In the genomic region with DNA sequence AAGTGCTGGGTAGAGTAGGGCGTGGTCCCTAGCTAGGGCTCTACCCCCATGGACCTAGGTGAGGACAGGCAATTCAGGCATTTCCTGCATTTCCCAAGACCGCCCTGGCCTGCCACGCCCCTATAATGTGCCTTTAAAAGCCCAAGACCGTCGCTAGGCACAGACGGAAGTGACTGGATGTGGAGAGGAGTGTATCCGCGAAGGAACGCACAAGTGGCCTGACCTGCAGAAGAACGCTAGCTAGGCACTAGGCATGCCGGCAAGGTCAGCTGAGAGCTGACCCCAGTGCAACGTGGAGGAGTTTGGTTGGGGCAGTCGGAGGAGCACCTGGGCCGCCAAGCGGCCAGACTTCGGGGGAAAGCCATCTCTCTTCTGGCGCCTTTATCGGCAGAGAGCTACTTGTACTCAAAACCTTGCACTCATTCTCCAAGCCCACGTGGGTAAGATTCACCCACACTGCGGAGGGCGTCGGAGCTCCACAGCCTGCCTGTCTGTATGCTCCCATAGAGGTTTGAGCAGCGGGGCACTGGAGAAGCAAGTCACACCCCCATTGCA, we compare ENCODE assay signal across 11 cellular contexts.
DNase-seq lines count a peak whose midpoint lies in the region; TF ChIP-seq lines count a peak whose summit lies in the region.
"Had no signal": no experiment of that assay in that cellular context is flagged by ENCODE, and none has a peak within 500 bp of the region (broad histone marks: within the 10 kb centered on the region; RNA-seq: fewer than 3 reads in every experiment).

No MANE protein-coding gene starts in this region.

- H3K27ac ChIP-seq in GM23248 (no peak overlapping the region), SK-N-SH (ENCODE audit: low read depth in 2 of 2, low read length in 1 of 2) (no peak overlapping the region), brain microvascular endothelial cell (no peak overlapping the region)
- H3K27ac ChIP-seq: tibial nerve had no signal

- H3K9me2 ChIP-seq in GM23248 (ENCODE audit: insufficient read depth), result no peaks in the 10 kb centered on the region
- no peaks in the 10 kb centered on the region for H3K9me2 ChIP-seq in SK-N-SH

- in situ Hi-C loops in GM23248 (cut with MboI), result no loop called here
- in situ Hi-C loops in brain microvascular endothelial cell (cut with HindIII; ENCODE audit: low pct_ligation_motif_present, low sequenced_read_pairs), result no loop called here

- H3K4me3 Mint-ChIP-seq in CD14-positive monocyte, result peak overlapping the region; percentile 49 to 63
- peak overlapping the region; percentile 85 for H3K4me3 Mint-ChIP-seq in activated naive CD8-positive, alpha-beta T cell treated with anti-CD3 and anti-CD28 coated beads for 36 hours

- peak overlapping the region in 2 of 7 donors; percentile 40 to 70 for H3K27ac Mint-ChIP-seq in CD14-positive monocyte
- peak overlapping the region; percentile 72 for H3K27ac Mint-ChIP-seq in activated naive CD8-positive, alpha-beta T cell treated with anti-CD3 and anti-CD28 coated beads for 36 hours

- H3K9me3 ChIP-seq in GM23248 (ENCODE audit: low read depth), result no peaks in the 10 kb centered on the region
- H3K9me3 ChIP-seq in SK-N-SH, result no peaks in the 10 kb centered on the region

- 65 to 70% methylated on average over 23 of the region's 23 CpGs for WGBS in GM23248 (ENCODE audit: low coverage in 1 of 2, low lambda C conversion rate in 2 of 2, missing lambda C conversion rate in 2 of 2), 2 experiments
- 46% methylated on average over 13 of the region's 23 CpGs for WGBS in SK-N-SH (ENCODE audit: low lambda C conversion rate)

- H4K20me1 ChIP-seq in GM23248 (ENCODE audit: insufficient read depth) (no peaks in the 10 kb centered on the region), SK-N-SH (ENCODE audit: insufficient read depth) (no peaks in the 10 kb centered on the region)

- H3K27me3 Mint-ChIP-seq in CD14-positive monocyte (ENCODE audit: low read depth in 3 of 3), result peaks cover 3 to 5% (median 3%) of the 10 kb centered on the region in 3 donors
- H3K27me3 Mint-ChIP-seq in activated naive CD8-positive, alpha-beta T cell treated with anti-CD3 and anti-CD28 coated beads for 36 hours, result no peaks in the 10 kb centered on the region

- no peaks in the 10 kb centered on the region for H3K36me3 ChIP-seq in H7 (replicated peaks; ENCODE audit: control insufficient read depth, insufficient read depth, low read length)
- no peaks in the 10 kb centered on the region for H3K36me3 ChIP-seq in GM23248 (ENCODE audit: low read depth)
- H3K36me3 ChIP-seq in SK-N-SH (replicated peaks in 1 of 2; ENCODE audit: control insufficient read depth in 1 of 2, insufficient read depth in 2 of 2, low read length in 1 of 2), result no peaks in the 10 kb centered on the region
- H3K36me3 ChIP-seq in brain microvascular endothelial cell (replicated peaks), result no peaks in the 10 kb centered on the region
- H3K36me3 ChIP-seq: tibial nerve had no signal

- H3K4me3 ChIP-seq in H7 (ENCODE audit: insufficient read depth, low read depth, low read length) (peak overlapping the region; percentile 75), GM23248 (no peak overlapping the region), SK-N-SH (ENCODE audit: low read depth in 2 of 2, low read length in 1 of 2) (no peak overlapping the region), brain microvascular endothelial cell (ENCODE audit: low read depth, low read length) (no peak overlapping the region)
- H3K4me3 ChIP-seq: tibial nerve had no signal

- H3K4me2 ChIP-seq in GM23248 (ENCODE audit: unreplicated experiment), result no peak overlapping the region
- H3K4me2 ChIP-seq in SK-N-SH, result no peak overlapping the region

- no peaks in the 10 kb centered on the region for H3K4me1 Mint-ChIP-seq in CD14-positive monocyte
- peaks cover 12% of the 10 kb centered on the region for H3K4me1 Mint-ChIP-seq in activated naive CD8-positive, alpha-beta T cell treated with anti-CD3 and anti-CD28 coated beads for 36 hours

- POLR2A ChIA-PET in SK-N-SH (lab: Yijun Ruan, JAX), result no interaction called here

- H3K9ac ChIP-seq in GM23248, result no peak overlapping the region
- H3K9ac ChIP-seq in SK-N-SH, result no peak overlapping the region

- H2AFZ ChIP-seq in GM23248 (no peak overlapping the region), SK-N-SH (ENCODE audit: low read depth) (no peak overlapping the region)

- CTCF ChIA-PET in SK-N-SH (lab: Yijun Ruan, JAX), result no interaction called here

- H3K27me3 ChIP-seq in H7 (ENCODE audit: control insufficient read depth, insufficient read depth, low read length) (no peaks in the 10 kb centered on the region), GM23248 (replicated peaks; ENCODE audit: insufficient read depth) (no peaks in the 10 kb centered on the region), SK-N-SH (ENCODE audit: insufficient read depth) (no peaks in the 10 kb centered on the region), brain microvascular endothelial cell (replicated peaks) (no peaks in the 10 kb centered on the region)
- H3K27me3 ChIP-seq: tibial nerve had no signal

- DNase-seq in CD14-positive monocyte (ENCODE audit: low spot score), result no peak
- DNase-seq in H7, result peak; percentile 10
- peak; percentile 35 for DNase-seq in activated naive CD8-positive, alpha-beta T cell treated with anti-CD3 and anti-CD28 coated beads for 36 hours
- peak; percentile 38 for DNase-seq in kidney tubule cell (ENCODE audit: low spot score)
- DNase-seq in GM23248, result no peak
- no peak for DNase-seq in SK-N-SH
- no peak for DNase-seq in iPS-NIHi11 (ENCODE audit: low spot score)
- DNase-seq in brain microvascular endothelial cell, result no peak
- DNase-seq: NCI-H226; stimulated activated CD4-positive, alpha-beta T cell treated with anti-CD3 and anti-CD28 coated beads, Interleukin-2, amount 100 ng/mL, for 24 hours had no signal

- no peaks in the 10 kb centered on the region for H3K79me2 ChIP-seq in GM23248 (ENCODE audit: insufficient read depth)
- H3K79me2 ChIP-seq in SK-N-SH (ENCODE audit: insufficient read depth), result no peaks in the 10 kb centered on the region

- H3K4me1 ChIP-seq in GM23248 (ENCODE audit: insufficient read depth), result no peaks in the 10 kb centered on the region
- H3K4me1 ChIP-seq in SK-N-SH (ENCODE audit: control insufficient read depth in 1 of 2, insufficient read depth in 2 of 2, low read depth in 1 of 2, low read length in 1 of 2), result no peaks in the 10 kb centered on the region
- H3K4me1 ChIP-seq: tibial nerve had no signal

- intact Hi-C loops in CD14-positive monocyte (cut with micrococcal nuclease), result no loop called here

- no peak for TF ChIP-seq CTCF in CD14-positive monocyte (IDR thresholded peaks at IDR 0.05)
- no peak for TF ChIP-seq CTCF in SK-N-SH (IDR thresholded peaks at IDR 0.05)
- no peak for TF ChIP-seq CTCF in brain microvascular endothelial cell (IDR thresholded peaks at IDR 0.05; ENCODE audit: low read depth, low read length, missing control alignments)

- H3K36me3 Mint-ChIP-seq in CD14-positive monocyte, result no peaks in the 10 kb centered on the region
- peaks cover 19% of the 10 kb centered on the region for H3K36me3 Mint-ChIP-seq in activated naive CD8-positive, alpha-beta T cell treated with anti-CD3 and anti-CD28 coated beads for 36 hours

- peaks cover 2 to 12% (median 7%) of the 10 kb centered on the region in 7 donors for H3K9me3 Mint-ChIP-seq in CD14-positive monocyte
- peaks cover 6% of the 10 kb centered on the region for H3K9me3 Mint-ChIP-seq in activated naive CD8-positive, alpha-beta T cell treated with anti-CD3 and anti-CD28 coated beads for 36 hours

- H3F3A ChIP-seq in GM23248 (ENCODE audit: insufficient read depth), result no peaks in the 10 kb centered on the region
- H3F3A ChIP-seq in SK-N-SH (replicated peaks; ENCODE audit: insufficient read depth), result no peaks in the 10 kb centered on the region

- TF ChIP-seq RAD21 in SK-N-SH (IDR thresholded peaks at IDR 0.05; ENCODE audit: low read length), result no peak

- TF ChIP-seq EP300 in SK-N-SH (IDR thresholded peaks at IDR 0.05; ENCODE audit: borderline replicate concordance in 1 of 2, low read depth in 1 of 2, low read length in 1 of 2), result no peak

TF ChIP-seq in SK-N-SH, 30 proteins besides CTCF, POLR2A, EP300 and RAD21 (continues in another document):
- TF ChIP-seq, protein P1, sequence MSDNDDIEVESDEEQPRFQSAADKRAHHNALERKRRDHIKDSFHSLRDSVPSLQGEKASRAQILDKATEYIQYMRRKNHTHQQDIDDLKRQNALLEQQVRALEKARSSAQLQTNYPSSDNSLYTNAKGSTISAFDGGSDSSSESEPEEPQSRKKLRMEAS (IDR thresholded peaks at IDR 0.05; ENCODE audit: low read depth), result no peak
- TF ChIP-seq, protein P2, sequence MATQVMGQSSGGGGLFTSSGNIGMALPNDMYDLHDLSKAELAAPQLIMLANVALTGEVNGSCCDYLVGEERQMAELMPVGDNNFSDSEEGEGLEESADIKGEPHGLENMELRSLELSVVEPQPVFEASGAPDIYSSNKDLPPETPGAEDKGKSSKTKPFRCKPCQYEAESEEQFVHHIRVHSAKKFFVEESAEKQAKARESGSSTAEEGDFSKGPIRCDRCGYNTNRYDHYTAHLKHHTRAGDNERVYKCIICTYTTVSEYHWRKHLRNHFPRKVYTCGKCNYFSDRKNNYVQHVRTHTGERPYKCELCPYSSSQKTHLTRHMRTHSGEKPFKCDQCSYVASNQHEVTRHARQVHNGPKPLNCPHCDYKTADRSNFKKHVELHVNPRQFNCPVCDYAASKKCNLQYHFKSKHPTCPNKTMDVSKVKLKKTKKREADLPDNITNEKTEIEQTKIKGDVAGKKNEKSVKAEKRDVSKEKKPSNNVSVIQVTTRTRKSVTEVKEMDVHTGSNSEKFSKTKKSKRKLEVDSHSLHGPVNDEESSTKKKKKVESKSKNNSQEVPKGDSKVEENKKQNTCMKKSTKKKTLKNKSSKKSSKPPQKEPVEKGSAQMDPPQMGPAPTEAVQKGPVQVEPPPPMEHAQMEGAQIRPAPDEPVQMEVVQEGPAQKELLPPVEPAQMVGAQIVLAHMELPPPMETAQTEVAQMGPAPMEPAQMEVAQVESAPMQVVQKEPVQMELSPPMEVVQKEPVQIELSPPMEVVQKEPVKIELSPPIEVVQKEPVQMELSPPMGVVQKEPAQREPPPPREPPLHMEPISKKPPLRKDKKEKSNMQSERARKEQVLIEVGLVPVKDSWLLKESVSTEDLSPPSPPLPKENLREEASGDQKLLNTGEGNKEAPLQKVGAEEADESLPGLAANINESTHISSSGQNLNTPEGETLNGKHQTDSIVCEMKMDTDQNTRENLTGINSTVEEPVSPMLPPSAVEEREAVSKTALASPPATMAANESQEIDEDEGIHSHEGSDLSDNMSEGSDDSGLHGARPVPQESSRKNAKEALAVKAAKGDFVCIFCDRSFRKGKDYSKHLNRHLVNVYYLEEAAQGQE (IDR thresholded peaks at IDR 0.05; ENCODE audit: low read depth, low read length), result no peak
- TF ChIP-seq ELF1 (IDR thresholded peaks at IDR 0.05) (no peak), RFX5 (IDR thresholded peaks at IDR 0.05; ENCODE audit: low read length) (no peak), TAF1 (IDR thresholded peaks at IDR 0.05; ENCODE audit: borderline replicate concordance, low read depth, low read length) (no peak), GABPA (IDR thresholded peaks at IDR 0.05; ENCODE audit: low read depth) (no peak), YY1 (IDR thresholded peaks at IDR 0.05; ENCODE audit: low read depth) (no peak), NRF1 (IDR thresholded peaks at IDR 0.05; ENCODE audit: low read depth, low read length) (no peak), MXI1 (IDR thresholded peaks at IDR 0.05; ENCODE audit: low read depth, low read length) (no peak), RCOR1 (IDR thresholded peaks at IDR 0.05; ENCODE audit: low read length) (no peak)

Comparison
In these comparisons a context has a peak if more than half of its experiments do, and no peak if none do; other contexts are left out.
1. DNase-seq: peak in H7 (single experiment), activated naive CD8-positive, alpha-beta T cell treated with anti-CD3 and anti-CD28 coated beads for 36 hours (single experiment) and kidney tubule cell (single experiment); none in CD14-positive monocyte (single experiment), GM23248 (single experiment), SK-N-SH (single experiment), iPS-NIHi11 (single experiment) and brain microvascular endothelial cell (single experiment).